Comparison of ENCODE assay signal across 1 cellular context in genomic region chr6:11833626-11834592, GRCh38.
TF ChIP-seq lines count a peak whose summit lies in the region.

No MANE protein-coding gene starts in this region.

TF ChIP-seq in K562, 482 proteins besides CTCF, POLR2A, EP300 and RAD21 (continued from another document and continues in another):
- no peak for TF ChIP-seq CUX1 (CRISPR knock-in tag; IDR thresholded peaks at IDR 0.05)
- no peak for TF ChIP-seq TFE3 (CRISPR knock-in tag; IDR thresholded peaks at IDR 0.05)
- no peak for TF ChIP-seq MLX (CRISPR knock-in tag; conservative IDR thresholded peaks at IDR 0.05)
- 0 out of 2 replicates have a peak, but pooled peaks have one; percentile 21 for TF ChIP-seq MXI1 (IDR thresholded peaks at IDR 0.05; ENCODE audit: low read depth, low read length)
- no peak for TF ChIP-seq ARHGAP35 (IDR thresholded peaks at IDR 0.05; ENCODE audit: partially characterized antibody)
- no peak for TF ChIP-seq KHSRP (IDR thresholded peaks at IDR 0.05)
- no peak for TF ChIP-seq ZNF217 (CRISPR knock-in tag; IDR thresholded peaks at IDR 0.05)
- no peak for TF ChIP-seq HMG20B (CRISPR knock-in tag; IDR thresholded peaks at IDR 0.05)
- TF ChIP-seq TCF7L2 (IDR thresholded peaks at IDR 0.05; ENCODE audit: low read depth, low read length) = no peak
- no peak for TF ChIP-seq ZNF140 (CRISPR knock-in tag; IDR thresholded peaks at IDR 0.05)
- TF ChIP-seq MTA1 (IDR thresholded peaks at IDR 0.05; ENCODE audit: borderline replicate concordance) = no peak
- no peak for TF ChIP-seq POLR3G (IDR thresholded peaks at IDR 0.05; ENCODE audit: extremely low read depth, insufficient read length, insufficient replicate concordance)
- no peak for TF ChIP-seq ZNF655 (CRISPR knock-in tag; IDR thresholded peaks at IDR 0.05)
- TF ChIP-seq CREB3 (tag; conservative IDR thresholded peaks at IDR 0.05; ENCODE audit: low read depth) = peak; percentile 42; the same call in 1 of the 2 replicates
- no peak for TF ChIP-seq ATF1 (CRISPR knock-in tag; IDR thresholded peaks at IDR 0.05)
- TF ChIP-seq ATF1 (tag; IDR thresholded peaks at IDR 0.05) = peak; percentile 59; the same call in 1 of the 2 replicates
- peak; percentile 95 to 96 for TF ChIP-seq KDM1A (IDR thresholded peaks at IDR 0.05)
- TF ChIP-seq CBFA2T2 (conservative IDR thresholded peaks at IDR 0.05) = peak; percentile 90
- TF ChIP-seq XRCC4 (IDR thresholded peaks at IDR 0.05; ENCODE audit: extremely low read depth, insufficient read depth, insufficient read length) = no peak
- TF ChIP-seq TRIM28 (IDR thresholded peaks at IDR 0.05) = no peak; the same call in 1 of the 2 replicates
- no peak for TF ChIP-seq NR1H2 (CRISPR knock-in tag; IDR thresholded peaks at IDR 0.05)
- no peak for TF ChIP-seq NCOA6 (IDR thresholded peaks at IDR 0.05)
- no peak for TF ChIP-seq PYGO2 (tag; IDR thresholded peaks at IDR 0.05)
- TF ChIP-seq TSC22D4 (tag; IDR thresholded peaks at IDR 0.05) = no peak
- peak; percentile 81 for TF ChIP-seq NFIC (IDR thresholded peaks at IDR 0.05)
- no peak for TF ChIP-seq SRSF7 (optimal IDR thresholded peaks at IDR 0.05; ENCODE audit: low read depth, low read length)
- TF ChIP-seq DEAF1 (CRISPR knock-in tag; IDR thresholded peaks at IDR 0.05) = no peak
- no peak for TF ChIP-seq ZZZ3 (IDR thresholded peaks at IDR 0.05)
- TF ChIP-seq XRCC5 (IDR thresholded peaks at IDR 0.05; ENCODE audit: low read depth, low read length) = no peak
- no peak for TF ChIP-seq ZNF639 (CRISPR knock-in tag; conservative IDR thresholded peaks at IDR 0.05 in 1 of 2, IDR thresholded peaks at IDR 0.05 in 1 of 2)
- TF ChIP-seq BCLAF1 (IDR thresholded peaks at IDR 0.05; ENCODE audit: borderline replicate concordance in 1 of 2, control insufficient read depth in 1 of 2, low read depth in 2 of 2, low read length in 1 of 2) = 0 out of 4 replicates have a peak, but pooled peaks of 1 of the 2 experiments have one; percentile 23
- no peak for TF ChIP-seq ARID2 (IDR thresholded peaks at IDR 0.05)
- TF ChIP-seq MTF1 (CRISPR knock-in tag; IDR thresholded peaks at IDR 0.05; ENCODE audit: borderline replicate concordance) = no peak
- TF ChIP-seq ARID4B (CRISPR knock-in tag; IDR thresholded peaks at IDR 0.05) = no peak
- no peak for TF ChIP-seq CEBPG (CRISPR knock-in tag; IDR thresholded peaks at IDR 0.05)
- TF ChIP-seq CEBPG (tag; conservative IDR thresholded peaks at IDR 0.05 in 1 of 2, IDR thresholded peaks at IDR 0.05 in 1 of 2) = no peak
